8 cellular contexts compared by ENCODE assay signal in genomic region chr5:177005619-177006264, GRCh38. TPM values are rescaled to one million over a fixed set of nuclear protein-coding genes. Genes with fewer than 3 reads are reported as not detected.
DNase-seq lines count a peak whose midpoint lies in the region; ATAC-seq and TF ChIP-seq lines count a peak whose summit lies in the region.

No MANE protein-coding gene starts in this region.

- peak; percentile 77 for DNase-seq in COR-L47 (lab: John Stamatoyannopoulos, UW)
- peak; percentile 67 to 76 for DNase-seq in SJCRH30
- peak; percentile 79 for DNase-seq in activated naive CD4-positive, alpha-beta T cell treated with anti-CD3 and anti-CD28 coated beads for 36 hours
- peak; percentile 51 to 94 (median 84) for DNase-seq in head of caudate nucleus
- peak; percentile 87 for DNase-seq in osteocyte (ENCODE audit: extremely low spot score, unreplicated experiment)
- DNase-seq in thyroid gland: peak; percentile 79 to 83

- peak; percentile 44 for ATAC-seq in GM21360 (IDR thresholded peaks at IDR 0.05; ENCODE audit: unreplicated experiment)

- CTCF ChIA-PET in activated naive CD4-positive, alpha-beta T cell treated with anti-CD3 and anti-CD28 coated beads for 36 hours (lab: Charles Lee): interaction anchor here (0.8 to 1.9 kb wide), 6 partner anchors 14 to 345 kb away, joined by 3 to 15 read pairs (median 4); partner anchors contain the start of gene ZNF346

- no peak for TF ChIP-seq POLR2A in thyroid gland (IDR thresholded peaks at IDR 0.05)

- 1% methylated on average over 31 to 48 of the region's 51 CpGs for WGBS in thyroid gland, 2 donors

- H3K36me3 Mint-ChIP-seq in activated naive CD4-positive, alpha-beta T cell treated with anti-CD3 and anti-CD28 coated beads for 36 hours (ENCODE audit: low read depth): peaks cover 2% of the 10 kb centered on the region
- no peaks in the 10 kb centered on the region for H3K36me3 Mint-ChIP-seq in osteocyte (ENCODE audit: unreplicated experiment)

- H3K4me3 ChIP-seq in HUES48 (ENCODE audit: low read depth, low read length): peak overlapping the region; percentile 74
- H3K4me3 ChIP-seq in SJCRH30: peak overlapping the region; percentile 83
- H3K4me3 ChIP-seq in thyroid gland (replicated peaks in 1 of 3): peak overlapping the region; percentile 87 to 97 (median 91)

- H3K4me1 ChIP-seq in HUES48 (ENCODE audit: control insufficient read depth, insufficient read depth, low read length): peaks cover 18% of the 10 kb centered on the region
- H3K4me1 ChIP-seq in SJCRH30: no peaks in the 10 kb centered on the region; the same call in 1 of the 2 replicates
- H3K4me1 ChIP-seq in thyroid gland: peaks cover 15% of the 10 kb centered on the region in 2 donors

- H3K36me3 ChIP-seq in HUES48 (ENCODE audit: control insufficient read depth, insufficient read depth, low read length) (no peaks in the 10 kb centered on the region), SJCRH30 (peaks cover 6% of the 10 kb centered on the region), thyroid gland (no peaks in the 10 kb centered on the region)

- H3K27ac Mint-ChIP-seq in activated naive CD4-positive, alpha-beta T cell treated with anti-CD3 and anti-CD28 coated beads for 36 hours: peak overlapping the region; percentile 76
- H3K27ac Mint-ChIP-seq in osteocyte (ENCODE audit: unreplicated experiment): peak overlapping the region; percentile 99

- no peaks in the 10 kb centered on the region for H3K9me3 ChIP-seq in HUES48 (ENCODE audit: control insufficient read depth, insufficient read depth, low read length)
- H3K9me3 ChIP-seq in SJCRH30 (replicated peaks): no peaks in the 10 kb centered on the region
- no peaks in the 10 kb centered on the region for H3K9me3 ChIP-seq in thyroid gland

- H3K27me3 ChIP-seq in HUES48 (ENCODE audit: control insufficient read depth, insufficient read depth, low read length): no peaks in the 10 kb centered on the region
- no peaks in the 10 kb centered on the region for H3K27me3 ChIP-seq in SJCRH30
- H3K27me3 ChIP-seq in thyroid gland: no peaks in the 10 kb centered on the region

- intact Hi-C loops in activated naive CD4-positive, alpha-beta T cell treated with anti-CD3 and anti-CD28 coated beads for 36 hours (cut with micrococcal nuclease): loop anchor here (1.0 to 5.0 kb wide), 4 partner anchors 17 to 616 kb away; partner anchors contain the start of genes NSD1, RNF44 and ZNF346
- intact Hi-C loops in head of caudate nucleus (cut with DNase I): no loop called here
- intact Hi-C loops in thyroid gland (cut with DNase I): no loop called here

- peaks cover 32% of the 10 kb centered on the region for H3K4me1 Mint-ChIP-seq in activated naive CD4-positive, alpha-beta T cell treated with anti-CD3 and anti-CD28 coated beads for 36 hours (ENCODE audit: low read depth)
- H3K4me1 Mint-ChIP-seq in osteocyte (ENCODE audit: unreplicated experiment): peaks cover 26% of the 10 kb centered on the region

- H3K9ac ChIP-seq in HUES48 (ENCODE audit: low read depth, low read length): peak overlapping the region; percentile 65

- TF ChIP-seq CTCF in osteocyte (IDR thresholded peaks at IDR 0.05) (peak; percentile 45), thyroid gland (IDR thresholded peaks at IDR 0.05) (peak; percentile 37 to 71 (median 47))

- no peaks in the 10 kb centered on the region for H3K27me3 Mint-ChIP-seq in activated naive CD4-positive, alpha-beta T cell treated with anti-CD3 and anti-CD28 coated beads for 36 hours (ENCODE audit: low read depth)
- no peaks in the 10 kb centered on the region for H3K27me3 Mint-ChIP-seq in osteocyte (ENCODE audit: unreplicated experiment)

- H3K4me3 Mint-ChIP-seq in activated naive CD4-positive, alpha-beta T cell treated with anti-CD3 and anti-CD28 coated beads for 36 hours: peak overlapping the region; percentile 93
- H3K4me3 Mint-ChIP-seq in osteocyte (ENCODE audit: unreplicated experiment): peak overlapping the region; percentile 94

- peak overlapping the region; percentile 97 for H3K27ac ChIP-seq in HUES48 (ENCODE audit: low read depth, low read length)
- peak overlapping the region; percentile 65 for H3K27ac ChIP-seq in SJCRH30
- H3K27ac ChIP-seq in thyroid gland: peak overlapping the region; percentile 94 to 97 (median 94)

- H3K9me3 Mint-ChIP-seq in activated naive CD4-positive, alpha-beta T cell treated with anti-CD3 and anti-CD28 coated beads for 36 hours: no peaks in the 10 kb centered on the region
- no peaks in the 10 kb centered on the region for H3K9me3 Mint-ChIP-seq in osteocyte (ENCODE audit: unreplicated experiment)

RNA-seq across cellular contexts. Expression of gene UIMC1, which starts 0.8 kb away (rescaled TPM):
- total RNA-seq in SJCRH30 (2014; rRNA removed; shearing (Covaris generic)): 34.7 and 38.3 TPM in 2 replicates
- 10 to 100 TPM; 53.4 to 54.6 TPM for total RNA-seq in activated naive CD4-positive, alpha-beta T cell treated with anti-CD3 and anti-CD28 coated beads for 36 hours
- 32.9 and 48.7 TPM in 2 replicates for total RNA-seq in osteocyte
- total RNA-seq in thyroid gland: 10 to 100 TPM; 30.0 to 34.3 (median 32.4) TPM

RNA-seq across cellular contexts. Expression of gene ZNF346, which starts 16.8 kb away (rescaled TPM):
- total RNA-seq in SJCRH30 (2014; rRNA removed; shearing (Covaris generic)): 24.7 and 27.8 TPM in 2 replicates
- 10 to 100 TPM; 13.4 to 15.1 TPM for total RNA-seq in activated naive CD4-positive, alpha-beta T cell treated with anti-CD3 and anti-CD28 coated beads for 36 hours
- total RNA-seq in osteocyte (26.4 and 26.9 TPM in 2 replicates), thyroid gland (10 to 100 TPM; 23.6 to 34.8 (median 26.2) TPM)

Comparison
In these comparisons a context has a peak if more than half of its experiments do, and no peak if none do; other contexts are left out.
1. Peak in every context shown above with its lines: DNase-seq, ATAC-seq, H3K4me3 ChIP-seq and H3K27ac ChIP-seq.